In genomic region chr3:10368512-10368911, GRCh38 we compare ENCODE assay signal across 25 cellular contexts.
"Had no signal": no experiment of that assay in that cellular context is flagged by ENCODE, and none has a peak within 500 bp of the region (broad histone marks: within the 10 kb centered on the region; RNA-seq: fewer than 3 reads in every experiment).

No MANE protein-coding gene starts in this region.

- FAIRE-seq: keratinocyte had no signal

- H3K4me2 ChIP-seq: smooth muscle cell had no signal

- H3K27me3 ChIP-seq: colonic mucosa, gastrocnemius medialis, ovary, testis had no signal

- H3K36me3 ChIP-seq: colonic mucosa, gastrocnemius medialis, lower lobe of right lung, ovary, tibial artery had no signal

- H3K27ac ChIP-seq: colonic mucosa, epithelial cell of prostate, gastrocnemius medialis, lower lobe of right lung, ovary, testis, tibial artery had no signal

- H3K4me3 ChIP-seq: colonic mucosa, gastrocnemius medialis, lower lobe of right lung, ovary, smooth muscle cell, testis, tibial artery had no signal

- ATAC-seq: esophagus mucosa; gastrocnemius medialis; left ventricle myocardium superior; lower lobe of right lung; naive thymus-derived CD8-positive, alpha-beta T cell; sciatic nerve had no signal

- H3K4me1 ChIP-seq: colonic mucosa, lower lobe of right lung, testis, tibial artery had no signal

- DNase-seq: colonic mucosa; effector CD8-positive, alpha-beta T cell; endodermal cell; foreskin fibroblast; gastrocnemius medialis; head of caudate nucleus; left ventricle myocardium superior; lower lobe of right lung; nephron progenitor cell; occipital lobe; ovary; stimulated activated CD4-positive, alpha-beta T cell treated with anti-CD3 and anti-CD28 coated beads, Interleukin-12 subunit alpha, Interleukin-12 subunit beta, amount 100 ng/mL, for 4 hours; stimulated activated CD4-positive, alpha-beta T cell treated with anti-CD3 and anti-CD28 coated beads, Interleukin-1b, Interleukin-23, amount 100 ng/mL, for 48 hours; stimulated activated CD4-positive, alpha-beta T cell treated with anti-CD3 and anti-CD28 coated beads, Interleukin-4, amount 100 ng/mL, for 1 hour; stimulated activated CD8-positive, alpha-beta memory T cell treated with anti-CD3 and anti-CD28 coated beads, Interleukin-4, amount 100 ng/mL, for 48 hours; stimulated activated naive CD4-positive, alpha-beta T cell; substantia nigra; testis; tibial artery had no signal

- H3K9me3 ChIP-seq: colonic mucosa, gastrocnemius medialis, lower lobe of right lung, ovary, testis had no signal
